Comparison of ENCODE assay signal across 8 cellular contexts in genomic region chr15:78415284-78415683, GRCh38. TPM values are rescaled to one million over a fixed set of nuclear protein-coding genes. Genes with fewer than 3 reads are reported as not detected.
A peak's percentile ranks its signal among the peaks of the same experiment; 100 is the strongest.
DNase-seq lines count a peak whose midpoint lies in the region; ATAC-seq and TF ChIP-seq lines count a peak whose summit lies in the region.
"Had no signal": no experiment of that assay in that cellular context is flagged by ENCODE, and none has a peak within 500 bp of the region (broad histone marks: within the 10 kb centered on the region; RNA-seq: fewer than 3 reads in every experiment).

No MANE protein-coding gene starts in this region.

- H3K4me3 ChIP-seq in HL-60 (replicated peaks; ENCODE audit: insufficient read depth, low read length) (no peak overlapping the region), colonic mucosa (no peak overlapping the region), retinal pigment epithelial cell (ENCODE audit: low read length) (no peak overlapping the region)

- in situ Hi-C loops in GM13976 (cut with MboI; ENCODE audit: low sequenced_read_pairs, unreplicated experiment): no loop called here

- no peak overlapping the region for H3K27ac ChIP-seq in HL-60 (replicated peaks)
- H3K27ac ChIP-seq in colonic mucosa: no peak overlapping the region

- intact Hi-C loops in colonic mucosa (cut with DNase I): no loop called here

- DNase-seq in HL-60 (ENCODE audit: low read depth in 1 of 2, low spot score in 1 of 2) (no peak), NCI-H2227 treated with DMSO at 0.1 percent for 48 hours (lab: John Stamatoyannopoulos, UW) (peak; percentile 19), colonic mucosa (no peak), retinal pigment epithelial cell (ENCODE audit: low read depth) (no peak), GM13976 (ENCODE audit: low spot score) (no peak)
- no peak for DNase-seq in activated naive CD4-positive, alpha-beta T cell treated with Interleukin-2 at 50 U/mL for 16 hours
- DNase-seq: naive B cell had no signal

- no peak overlapping the region for H3K9ac ChIP-seq in colonic mucosa (ENCODE audit: low read depth in 2 of 2, low read length in 2 of 2)

- H3K4me1 ChIP-seq in colonic mucosa: no peaks in the 10 kb centered on the region

- no peak for ATAC-seq in HG03520 (IDR thresholded peaks at IDR 0.05; ENCODE audit: unreplicated experiment)

- H3K27me3 ChIP-seq in HL-60 (ENCODE audit: insufficient read depth, poor library complexity, severe bottlenecking) (no peaks in the 10 kb centered on the region), colonic mucosa (no peaks in the 10 kb centered on the region)

- no peaks in the 10 kb centered on the region for H3K36me3 ChIP-seq in colonic mucosa

- no peaks in the 10 kb centered on the region for H3K9me3 ChIP-seq in colonic mucosa

- TF ChIP-seq CTCF in HL-60 (IDR thresholded peaks at IDR 0.05; ENCODE audit: insufficient read depth, low read length) (peak; percentile 20), colonic mucosa (IDR thresholded peaks at IDR 0.05) (peak; percentile 33), retinal pigment epithelial cell (conservative IDR thresholded peaks at IDR 0.05; ENCODE audit: low read depth, low read length) (peak; percentile 60), GM13976 (IDR thresholded peaks at IDR 0.05; ENCODE audit: borderline replicate concordance, control extremely low read depth, extremely low read depth, insufficient read depth, missing control alignments) (no peak)

RNA-seq across cellular contexts. Expression of gene IREB2, which starts 22.7 kb away (rescaled TPM):
- total RNA-seq in colonic mucosa: 10 to 100 TPM; 52.4 to 59.9 TPM
